Comparison of ENCODE assay signal across 11 cellular contexts in the genomic region with DNA sequence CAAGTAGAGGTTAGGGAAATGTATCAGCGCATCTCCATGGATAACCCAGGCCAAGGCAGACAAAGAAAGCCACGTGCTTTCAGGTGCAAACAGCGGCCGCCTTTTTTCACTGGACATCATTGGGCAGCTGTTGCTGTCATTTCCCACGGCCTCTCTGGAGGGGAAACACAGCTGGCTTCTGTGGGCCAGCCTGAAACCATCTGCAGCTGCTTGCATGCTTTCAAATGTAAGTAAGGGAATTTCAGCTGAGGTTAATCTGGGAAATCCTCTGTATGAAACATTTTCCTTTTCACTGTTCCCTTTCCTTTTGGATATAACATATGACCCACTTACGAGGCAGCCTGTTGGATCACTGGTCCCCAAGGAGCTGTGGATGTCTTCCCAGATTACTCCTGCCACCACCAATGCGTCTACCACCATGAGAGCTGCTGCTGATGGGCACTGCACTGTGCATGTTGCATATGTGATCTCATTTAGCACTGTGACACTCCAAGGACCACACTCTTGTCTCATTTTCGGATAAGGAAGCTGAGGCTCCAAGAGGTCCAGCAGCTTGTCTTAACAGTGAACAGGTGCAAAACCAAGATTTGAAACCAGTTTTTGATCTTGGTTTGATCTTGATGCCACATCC.
DNase-seq lines count a peak whose midpoint lies in the region; ATAC-seq and TF ChIP-seq lines count a peak whose summit lies in the region.
"Had no signal": no experiment of that assay in that cellular context is flagged by ENCODE, and none has a peak within 500 bp of the region (broad histone marks: within the 10 kb centered on the region; RNA-seq: fewer than 3 reads in every experiment).

No MANE protein-coding gene starts in this region.

- H3K4me1 Mint-ChIP-seq in activated naive CD8-positive, alpha-beta T cell treated with anti-CD3 and anti-CD28 coated beads for 36 hours = no peaks in the 10 kb centered on the region

- H3K9me2 ChIP-seq in SK-N-SH = no peaks in the 10 kb centered on the region

- H3K79me2 ChIP-seq in SK-N-SH (ENCODE audit: insufficient read depth) = peaks cover 86% of the 10 kb centered on the region

- no peak for TF ChIP-seq RAD21 in SK-N-SH (IDR thresholded peaks at IDR 0.05; ENCODE audit: low read length)

- TF ChIP-seq CTCF in SK-N-SH (IDR thresholded peaks at IDR 0.05) = no peak

- CTCF ChIA-PET in SK-N-SH (lab: Yijun Ruan, JAX) = no interaction called here

- H4K20me1 ChIP-seq in BLaER1 (no peaks in the 10 kb centered on the region), SK-N-SH (ENCODE audit: insufficient read depth) (peaks cover 84% of the 10 kb centered on the region)

- H2AFZ ChIP-seq in SK-N-SH (ENCODE audit: low read depth) = no peak overlapping the region

- no peak overlapping the region for H3K27ac ChIP-seq in BLaER1
- H3K27ac ChIP-seq in SK-N-MC = 0 out of 2 replicates have a peak overlapping the region, but pooled peaks have one; percentile 13
- no peak overlapping the region for H3K27ac ChIP-seq in SK-N-SH (ENCODE audit: low read depth in 2 of 2, low read length in 1 of 2)

- no peak overlapping the region for H3K4me3 Mint-ChIP-seq in activated naive CD8-positive, alpha-beta T cell treated with anti-CD3 and anti-CD28 coated beads for 36 hours
- H3K4me3 Mint-ChIP-seq: activated naive CD8-positive, alpha-beta T cell treated with anti-CD3 and anti-CD28 coated beads, Interleukin-2, amount 10 ng/mL, durations not matched to agents 7 days and 5 days; CD14-positive monocyte; naive thymus-derived CD8-positive, alpha-beta T cell had no signal

- H3K9me3 Mint-ChIP-seq in activated naive CD8-positive, alpha-beta T cell treated with anti-CD3 and anti-CD28 coated beads for 36 hours = no peaks in the 10 kb centered on the region
- H3K9me3 Mint-ChIP-seq: activated naive CD8-positive, alpha-beta T cell treated with anti-CD3 and anti-CD28 coated beads, Interleukin-2, amount 10 ng/mL, durations not matched to agents 7 days and 5 days; CD14-positive monocyte; naive thymus-derived CD8-positive, alpha-beta T cell had no signal

- H3K27me3 Mint-ChIP-seq in activated naive CD8-positive, alpha-beta T cell treated with anti-CD3 and anti-CD28 coated beads for 36 hours = no peaks in the 10 kb centered on the region
- H3K27me3 Mint-ChIP-seq: naive thymus-derived CD8-positive, alpha-beta T cell had no signal

- H3K4me1 ChIP-seq in BLaER1 (peaks cover 8% of the 10 kb centered on the region; the same call in 1 of the 2 replicates), SK-N-SH (ENCODE audit: control insufficient read depth in 1 of 2, insufficient read depth in 2 of 2, low read depth in 1 of 2, low read length in 1 of 2) (peaks cover 9 to 28% of the 10 kb centered on the region in 2 experiments)

- H3K9me3 ChIP-seq in BLaER1 (no peaks in the 10 kb centered on the region), SK-N-MC (ENCODE audit: low read depth, low read length) (no peaks in the 10 kb centered on the region), SK-N-SH (no peaks in the 10 kb centered on the region)

- no peak for TF ChIP-seq EP300 in SK-N-SH (IDR thresholded peaks at IDR 0.05; ENCODE audit: borderline replicate concordance in 1 of 2, low read depth in 1 of 2, low read length in 1 of 2)

- DNase-seq in SK-N-MC (ENCODE audit: low read depth, low spot score) (no peak), putamen (ENCODE audit: low spot score) (no peak), SK-N-SH (no peak)
- no peak for DNase-seq in activated naive CD8-positive, alpha-beta T cell treated with anti-CD3 and anti-CD28 coated beads for 36 hours
- no peak for DNase-seq in stimulated activated CD4-positive, alpha-beta T cell treated with anti-CD3 and anti-CD28 coated beads, Interleukin-4, amount 100 ng/mL, for 4 hours
- DNase-seq: activated naive CD8-positive, alpha-beta T cell treated with anti-CD3 and anti-CD28 coated beads, Interleukin-2, amount 10 ng/mL, durations not matched to agents 7 days and 5 days; naive thymus-derived CD8-positive, alpha-beta T cell had no signal

- H3F3A ChIP-seq in SK-N-SH (replicated peaks; ENCODE audit: insufficient read depth) = peaks cover 9% of the 10 kb centered on the region

- WGBS in SK-N-SH (ENCODE audit: low lambda C conversion rate) = 97% methylated on average over 8 of the region's 8 CpGs

- H3K36me3 ChIP-seq in BLaER1 (no peaks in the 10 kb centered on the region), SK-N-MC (ENCODE audit: insufficient read depth, low read length) (no peaks in the 10 kb centered on the region), SK-N-SH (replicated peaks in 1 of 2; ENCODE audit: control insufficient read depth in 1 of 2, insufficient read depth in 2 of 2, low read length in 1 of 2) (peaks cover 7% of the 10 kb centered on the region in 2 experiments)

- H3K27ac Mint-ChIP-seq in activated naive CD8-positive, alpha-beta T cell treated with anti-CD3 and anti-CD28 coated beads for 36 hours = no peak overlapping the region
- H3K27ac Mint-ChIP-seq: activated naive CD8-positive, alpha-beta T cell treated with anti-CD3 and anti-CD28 coated beads, Interleukin-2, amount 10 ng/mL, durations not matched to agents 7 days and 5 days; CD14-positive monocyte; naive thymus-derived CD8-positive, alpha-beta T cell had no signal

- H3K27me3 ChIP-seq in BLaER1 = no peaks in the 10 kb centered on the region
- no peaks in the 10 kb centered on the region for H3K27me3 ChIP-seq in SK-N-SH (ENCODE audit: insufficient read depth)

- H3K36me3 Mint-ChIP-seq in activated naive CD8-positive, alpha-beta T cell treated with anti-CD3 and anti-CD28 coated beads for 36 hours = no peaks in the 10 kb centered on the region
- H3K36me3 Mint-ChIP-seq: activated naive CD8-positive, alpha-beta T cell treated with anti-CD3 and anti-CD28 coated beads, Interleukin-2, amount 10 ng/mL, durations not matched to agents 7 days and 5 days; CD14-positive monocyte; naive thymus-derived CD8-positive, alpha-beta T cell had no signal

- ATAC-seq in GM19351 (IDR thresholded peaks at IDR 0.05; ENCODE audit: unreplicated experiment) = peak; percentile 77
- ATAC-seq in HG02981 (IDR thresholded peaks at IDR 0.05; ENCODE audit: unreplicated experiment) = peak; percentile 76
- ATAC-seq: naive thymus-derived CD8-positive, alpha-beta T cell had no signal

- POLR2A ChIA-PET in SK-N-SH (lab: Yijun Ruan, JAX) = no interaction called here

- H3K4me3 ChIP-seq in BLaER1 (no peak overlapping the region), SK-N-MC (no peak overlapping the region), SK-N-SH (ENCODE audit: low read depth in 2 of 2, low read length in 1 of 2) (no peak overlapping the region)

- peak overlapping the region; percentile 21 for H3K4me2 ChIP-seq in BLaER1
- H3K4me2 ChIP-seq in SK-N-SH = no peak overlapping the region

- H3K9ac ChIP-seq in BLaER1 (no peak overlapping the region), SK-N-MC (ENCODE audit: insufficient read length) (no peak overlapping the region), SK-N-SH (no peak overlapping the region)

TF ChIP-seq in SK-N-SH, 30 proteins besides CTCF, POLR2A, EP300 and RAD21 (continues in another document):
- TF ChIP-seq, protein P1, sequence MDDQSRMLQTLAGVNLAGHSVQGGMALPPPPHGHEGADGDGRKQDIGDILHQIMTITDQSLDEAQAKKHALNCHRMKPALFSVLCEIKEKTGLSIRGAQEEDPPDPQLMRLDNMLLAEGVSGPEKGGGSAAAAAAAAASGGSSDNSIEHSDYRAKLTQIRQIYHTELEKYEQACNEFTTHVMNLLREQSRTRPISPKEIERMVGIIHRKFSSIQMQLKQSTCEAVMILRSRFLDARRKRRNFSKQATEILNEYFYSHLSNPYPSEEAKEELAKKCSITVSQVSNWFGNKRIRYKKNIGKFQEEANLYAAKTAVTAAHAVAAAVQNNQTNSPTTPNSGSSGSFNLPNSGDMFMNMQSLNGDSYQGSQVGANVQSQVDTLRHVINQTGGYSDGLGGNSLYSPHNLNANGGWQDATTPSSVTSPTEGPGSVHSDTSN (IDR thresholded peaks at IDR 0.05) = no peak
- TF ChIP-seq CHD2 (IDR thresholded peaks at IDR 0.05; ENCODE audit: low read length, partially characterized antibody) (no peak), YY1 (IDR thresholded peaks at IDR 0.05; ENCODE audit: low read depth) (no peak), TCF12 (IDR thresholded peaks at IDR 0.05) (no peak), RCOR1 (IDR thresholded peaks at IDR 0.05; ENCODE audit: low read length) (no peak), RFX5 (IDR thresholded peaks at IDR 0.05; ENCODE audit: low read length) (no peak)
- TF ChIP-seq, protein P2, sequence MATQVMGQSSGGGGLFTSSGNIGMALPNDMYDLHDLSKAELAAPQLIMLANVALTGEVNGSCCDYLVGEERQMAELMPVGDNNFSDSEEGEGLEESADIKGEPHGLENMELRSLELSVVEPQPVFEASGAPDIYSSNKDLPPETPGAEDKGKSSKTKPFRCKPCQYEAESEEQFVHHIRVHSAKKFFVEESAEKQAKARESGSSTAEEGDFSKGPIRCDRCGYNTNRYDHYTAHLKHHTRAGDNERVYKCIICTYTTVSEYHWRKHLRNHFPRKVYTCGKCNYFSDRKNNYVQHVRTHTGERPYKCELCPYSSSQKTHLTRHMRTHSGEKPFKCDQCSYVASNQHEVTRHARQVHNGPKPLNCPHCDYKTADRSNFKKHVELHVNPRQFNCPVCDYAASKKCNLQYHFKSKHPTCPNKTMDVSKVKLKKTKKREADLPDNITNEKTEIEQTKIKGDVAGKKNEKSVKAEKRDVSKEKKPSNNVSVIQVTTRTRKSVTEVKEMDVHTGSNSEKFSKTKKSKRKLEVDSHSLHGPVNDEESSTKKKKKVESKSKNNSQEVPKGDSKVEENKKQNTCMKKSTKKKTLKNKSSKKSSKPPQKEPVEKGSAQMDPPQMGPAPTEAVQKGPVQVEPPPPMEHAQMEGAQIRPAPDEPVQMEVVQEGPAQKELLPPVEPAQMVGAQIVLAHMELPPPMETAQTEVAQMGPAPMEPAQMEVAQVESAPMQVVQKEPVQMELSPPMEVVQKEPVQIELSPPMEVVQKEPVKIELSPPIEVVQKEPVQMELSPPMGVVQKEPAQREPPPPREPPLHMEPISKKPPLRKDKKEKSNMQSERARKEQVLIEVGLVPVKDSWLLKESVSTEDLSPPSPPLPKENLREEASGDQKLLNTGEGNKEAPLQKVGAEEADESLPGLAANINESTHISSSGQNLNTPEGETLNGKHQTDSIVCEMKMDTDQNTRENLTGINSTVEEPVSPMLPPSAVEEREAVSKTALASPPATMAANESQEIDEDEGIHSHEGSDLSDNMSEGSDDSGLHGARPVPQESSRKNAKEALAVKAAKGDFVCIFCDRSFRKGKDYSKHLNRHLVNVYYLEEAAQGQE (IDR thresholded peaks at IDR 0.05; ENCODE audit: low read depth, low read length) = no peak
- TF ChIP-seq, protein P3, sequence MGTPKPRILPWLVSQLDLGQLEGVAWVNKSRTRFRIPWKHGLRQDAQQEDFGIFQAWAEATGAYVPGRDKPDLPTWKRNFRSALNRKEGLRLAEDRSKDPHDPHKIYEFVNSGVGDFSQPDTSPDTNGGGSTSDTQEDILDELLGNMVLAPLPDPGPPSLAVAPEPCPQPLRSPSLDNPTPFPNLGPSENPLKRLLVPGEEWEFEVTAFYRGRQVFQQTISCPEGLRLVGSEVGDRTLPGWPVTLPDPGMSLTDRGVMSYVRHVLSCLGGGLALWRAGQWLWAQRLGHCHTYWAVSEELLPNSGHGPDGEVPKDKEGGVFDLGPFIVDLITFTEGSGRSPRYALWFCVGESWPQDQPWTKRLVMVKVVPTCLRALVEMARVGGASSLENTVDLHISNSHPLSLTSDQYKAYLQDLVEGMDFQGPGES (IDR thresholded peaks at IDR 0.05; ENCODE audit: low read depth, low read length) = no peak
